In genomic region chr17:65100316-65101140, GRCh38 we compare ENCODE assay signal across 1 cellular context.
TF ChIP-seq lines count a peak whose summit lies in the region.

No MANE protein-coding gene starts in this region.

TF ChIP-seq in endothelial cell of umbilical vein, 7 proteins besides CTCF, POLR2A, EP300 and RAD21:
- peak; percentile 17 for TF ChIP-seq POLR2AphosphoS5 (IDR thresholded peaks at IDR 0.05; ENCODE audit: insufficient read depth, low read depth, low read length)
- no peak for TF ChIP-seq EZH2 (IDR thresholded peaks at IDR 0.05; ENCODE audit: borderline replicate concordance, low read depth, low read length, severe bottlenecking)
- TF ChIP-seq MAX (IDR thresholded peaks at IDR 0.05; ENCODE audit: insufficient read depth, insufficient read length), result no peak
- no peak for TF ChIP-seq FOS (IDR thresholded peaks at IDR 0.05; ENCODE audit: borderline replicate concordance, insufficient read depth, low read length)
- TF ChIP-seq GATA2 (IDR thresholded peaks at IDR 0.05; ENCODE audit: insufficient read depth, insufficient read length, low read depth, low read length), result no peak
- no peak for TF ChIP-seq JUN (IDR thresholded peaks at IDR 0.05; ENCODE audit: borderline replicate concordance, insufficient read depth, insufficient read length, low read depth)
- TF ChIP-seq MYC (IDR thresholded peaks at IDR 0.05; ENCODE audit: low read depth, low read length), result no peak
